Comparison of ENCODE assay signal across 32 cellular contexts in genomic region chr3:188574885-188575284, GRCh38.
DNase-seq lines count a peak whose midpoint lies in the region; ATAC-seq and TF ChIP-seq lines count a peak whose summit lies in the region.
"Had no signal": no experiment of that assay in that cellular context is flagged by ENCODE, and none has a peak within 500 bp of the region (broad histone marks: within the 10 kb centered on the region; RNA-seq: fewer than 3 reads in every experiment).

No MANE protein-coding gene starts in this region.

- TF ChIP-seq CTCF in natural killer cell (IDR thresholded peaks at IDR 0.05) (no peak), smooth muscle cell (IDR thresholded peaks at IDR 0.05; ENCODE audit: borderline replicate concordance, insufficient read depth, poor library complexity, severe bottlenecking) (no peak)

- H3K4me2 ChIP-seq in smooth muscle cell: no peak overlapping the region
- H3K4me2 ChIP-seq: BLaER1 had no signal

- H3K27ac ChIP-seq in muscle layer of duodenum (ENCODE audit: low read length): peak overlapping the region; percentile 4
- H3K27ac ChIP-seq in smooth muscle cell (ENCODE audit: low read depth): no peak overlapping the region
- H3K27ac ChIP-seq: BLaER1, body of pancreas, neutrophil, psoas muscle, suprapubic skin, uterus had no signal

- H3K9me3 ChIP-seq in muscle layer of duodenum (ENCODE audit: control insufficient read depth in 1 of 2, low read length in 2 of 2): no peaks in the 10 kb centered on the region
- no peaks in the 10 kb centered on the region for H3K9me3 ChIP-seq in smooth muscle cell (replicated peaks; ENCODE audit: low read depth)
- H3K9me3 ChIP-seq: BLaER1, body of pancreas, neutrophil, psoas muscle, suprapubic skin, uterus had no signal

- 67% methylated on average over 5 of the region's 5 CpGs for WGBS in smooth muscle cell (ENCODE audit: low lambda C conversion rate)

- no peak for DNase-seq in natural killer cell treated with Interleukin-12 subunit alpha and Interleukin-12 subunit beta and Interleukin-15 and Interleukin-18, amount 100 ng/mL, for 72 hours (ENCODE audit: low spot score)
- DNase-seq in natural killer cell: no peak
- DNase-seq in astrocyte of the hippocampus (ENCODE audit: low read depth, low spot score): peak; percentile 25
- DNase-seq in smooth muscle cell (lab: John Stamatoyannopoulos, UW; ENCODE audit: unreplicated experiment): no peak
- DNase-seq in NCI-H2171 treated with DMSO at 0.1 percent for 48 hours (lab: John Stamatoyannopoulos, UW): no peak
- DNase-seq: activated CD4-positive, alpha-beta T cell treated with anti-CD3 and anti-CD28 coated beads for 1 hour; activated gamma-delta T cell; activated naive CD8-positive, alpha-beta T cell treated with anti-CD3 and anti-CD28 coated beads, Interleukin-2, amount 50 U/mL, for 24 hours; body of pancreas; COR-L47; DMS79; effector CD4-positive, alpha-beta T cell; erythroblast; H7; hypothalamus; NCI-H1048; NCI-H187; NCI-H345; NCI-H748 treated with DMSO at 0.1 percent for 48 hours; OCI-M1; psoas muscle; SHP77 treated with DMSO at 0.1 percent for 48 hours; T-cell; uterus had no signal

- H3K27me3 ChIP-seq in muscle layer of duodenum (ENCODE audit: low read depth, low read length) (no peaks in the 10 kb centered on the region), smooth muscle cell (ENCODE audit: low read depth) (no peaks in the 10 kb centered on the region)
- H3K27me3 ChIP-seq: BLaER1, body of pancreas, neutrophil, suprapubic skin, uterus had no signal

- H2AFZ ChIP-seq in smooth muscle cell (ENCODE audit: low read depth): no peak overlapping the region

- intact Hi-C loops in natural killer cell (cut with micrococcal nuclease): no loop called here

- H3K4me3 Mint-ChIP-seq in natural killer cell treated with Interleukin-12 subunit alpha and Interleukin-12 subunit beta and Interleukin-15 and Interleukin-18, amount 100 ng/mL, for 72 hours: no peak overlapping the region
- H3K4me3 Mint-ChIP-seq in natural killer cell: no peak overlapping the region
- H3K4me3 Mint-ChIP-seq: activated naive CD8-positive, alpha-beta T cell treated with anti-CD3 and anti-CD28 coated beads, Interleukin-2, amount 50 U/mL, for 24 hours; stimulated activated effector memory CD8-positive, alpha-beta T cell treated with anti-CD3 and anti-CD28 coated beads, Interleukin-12 subunit alpha, Interleukin-12 subunit beta, amount 100 ng/mL, for 72 hours; T-cell had no signal

- H3K4me3 ChIP-seq in muscle layer of duodenum (ENCODE audit: low read depth in 1 of 2, low read length in 2 of 2) (no peak overlapping the region), smooth muscle cell (no peak overlapping the region)
- H3K4me3 ChIP-seq: BLaER1, body of pancreas, psoas muscle, suprapubic skin, uterus had no signal

- H3K36me3 ChIP-seq in muscle layer of duodenum (ENCODE audit: control insufficient read depth in 1 of 2, insufficient read depth in 2 of 2, low read length in 2 of 2) (no peaks in the 10 kb centered on the region), smooth muscle cell (ENCODE audit: low read depth) (no peaks in the 10 kb centered on the region)
- H3K36me3 ChIP-seq: BLaER1, neutrophil, suprapubic skin, uterus had no signal

- peaks cover 33% of the 10 kb centered on the region for H4K20me1 ChIP-seq in smooth muscle cell (ENCODE audit: low read depth)
- H4K20me1 ChIP-seq: BLaER1 had no signal

- ATAC-seq in natural killer cell treated with Interleukin-12 subunit alpha and Interleukin-12 subunit beta and Interleukin-15 and Interleukin-18, amount 100 ng/mL, for 72 hours: no peak
- ATAC-seq in natural killer cell: no peak
- ATAC-seq in GM21528 (IDR thresholded peaks at IDR 0.05; ENCODE audit: low FRiP score, unreplicated experiment): no peak
- ATAC-seq in GM19351 (IDR thresholded peaks at IDR 0.05; ENCODE audit: unreplicated experiment): no peak
- ATAC-seq: activated naive CD8-positive, alpha-beta T cell treated with anti-CD3 and anti-CD28 coated beads, Interleukin-2, amount 50 U/mL, for 24 hours; body of pancreas; HepG2; psoas muscle; stimulated activated effector memory CD8-positive, alpha-beta T cell treated with anti-CD3 and anti-CD28 coated beads, Interleukin-12 subunit alpha, Interleukin-12 subunit beta, amount 100 ng/mL, for 72 hours; T-cell had no signal

- H3K79me2 ChIP-seq in smooth muscle cell (ENCODE audit: low read depth): peaks cover 13% of the 10 kb centered on the region

- no peaks in the 10 kb centered on the region for H3K36me3 Mint-ChIP-seq in natural killer cell treated with Interleukin-12 subunit alpha and Interleukin-12 subunit beta and Interleukin-15 and Interleukin-18, amount 100 ng/mL, for 72 hours
- H3K36me3 Mint-ChIP-seq in natural killer cell: no peaks in the 10 kb centered on the region

- H3K4me1 Mint-ChIP-seq in natural killer cell treated with Interleukin-12 subunit alpha and Interleukin-12 subunit beta and Interleukin-15 and Interleukin-18, amount 100 ng/mL, for 72 hours (ENCODE audit: low read depth in 2 of 2): peaks cover 33 to 50% of the 10 kb centered on the region in 2 donors
- H3K4me1 Mint-ChIP-seq in natural killer cell: peaks cover 31 to 33% of the 10 kb centered on the region in 2 donors

- H3K27ac Mint-ChIP-seq in natural killer cell treated with Interleukin-12 subunit alpha and Interleukin-12 subunit beta and Interleukin-15 and Interleukin-18, amount 100 ng/mL, for 72 hours: peak overlapping the region; percentile 23 to 40
- peak overlapping the region in 1 of 2 donors; percentile 15 for H3K27ac Mint-ChIP-seq in natural killer cell
- H3K27ac Mint-ChIP-seq: activated naive CD8-positive, alpha-beta T cell treated with anti-CD3 and anti-CD28 coated beads, Interleukin-2, amount 50 U/mL, for 24 hours; stimulated activated effector memory CD8-positive, alpha-beta T cell treated with anti-CD3 and anti-CD28 coated beads, Interleukin-12 subunit alpha, Interleukin-12 subunit beta, amount 100 ng/mL, for 72 hours; T-cell had no signal

- H3K27me3 Mint-ChIP-seq in natural killer cell treated with Interleukin-12 subunit alpha and Interleukin-12 subunit beta and Interleukin-15 and Interleukin-18, amount 100 ng/mL, for 72 hours: no peaks in the 10 kb centered on the region
- no peaks in the 10 kb centered on the region for H3K27me3 Mint-ChIP-seq in natural killer cell (ENCODE audit: low read depth in 2 of 2)
- H3K27me3 Mint-ChIP-seq: activated naive CD8-positive, alpha-beta T cell treated with anti-CD3 and anti-CD28 coated beads, Interleukin-2, amount 50 U/mL, for 24 hours; T-cell had no signal

- no peaks in the 10 kb centered on the region for H3K9me3 Mint-ChIP-seq in natural killer cell treated with Interleukin-12 subunit alpha and Interleukin-12 subunit beta and Interleukin-15 and Interleukin-18, amount 100 ng/mL, for 72 hours
- no peaks in the 10 kb centered on the region for H3K9me3 Mint-ChIP-seq in natural killer cell
- H3K9me3 Mint-ChIP-seq: activated naive CD8-positive, alpha-beta T cell treated with anti-CD3 and anti-CD28 coated beads, Interleukin-2, amount 50 U/mL, for 24 hours; stimulated activated effector memory CD8-positive, alpha-beta T cell treated with anti-CD3 and anti-CD28 coated beads, Interleukin-12 subunit alpha, Interleukin-12 subunit beta, amount 100 ng/mL, for 72 hours; T-cell had no signal

- no peaks in the 10 kb centered on the region for H3F3A ChIP-seq in smooth muscle cell (ENCODE audit: low read depth)

- H3K9ac ChIP-seq in smooth muscle cell (ENCODE audit: low read depth): no peak overlapping the region
- H3K9ac ChIP-seq: BLaER1 had no signal

- H3K4me1 ChIP-seq in muscle layer of duodenum (ENCODE audit: control insufficient read depth in 1 of 2, insufficient read depth in 2 of 2, low read length in 2 of 2) (peaks cover 10 to 12% of the 10 kb centered on the region in 2 donors), smooth muscle cell (ENCODE audit: low read depth) (peaks cover 17% of the 10 kb centered on the region)
- H3K4me1 ChIP-seq: BLaER1, body of pancreas, uterus had no signal
